In the genomic region with DNA sequence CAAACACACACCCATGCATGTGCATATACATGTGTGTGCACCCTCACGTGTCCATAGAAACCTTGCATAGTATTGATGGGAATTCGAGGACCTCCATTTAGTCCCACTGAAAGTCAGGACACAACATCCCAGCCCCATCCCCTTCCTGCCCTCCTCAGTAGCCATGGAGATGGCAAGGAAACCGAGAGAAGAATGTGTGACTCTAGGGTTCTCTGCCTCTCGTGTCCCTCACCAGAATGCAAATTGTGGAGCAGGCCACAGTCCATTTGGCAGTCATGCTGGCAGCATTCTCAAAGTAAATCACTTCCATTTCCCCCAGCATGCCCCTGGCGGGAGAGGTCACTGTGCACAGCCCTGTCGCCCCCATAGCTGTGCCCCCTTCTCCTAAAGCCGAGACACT, we compare ENCODE assay signal across 20 cellular contexts.
A peak's percentile ranks its signal among the peaks of the same experiment; 100 is the strongest.
DNase-seq lines count a peak whose midpoint lies in the region; ATAC-seq and TF ChIP-seq lines count a peak whose summit lies in the region.
"Had no signal": no experiment of that assay in that cellular context is flagged by ENCODE, and none has a peak within 500 bp of the region (broad histone marks: within the 10 kb centered on the region; RNA-seq: fewer than 3 reads in every experiment).

No MANE protein-coding gene starts in this region.

- intact Hi-C loops in activated T-helper 2 cell treated with anti-CD3 and anti-CD28 coated beads, Interferon-gamma antibody, Interleukin-2, Interleukin-4, amounts not matched to agents 10 μg/mL and 5 μg/mL and 100 μg/mL, durations not matched to agents 14 hours and 24 hours and 36 hours (cut with micrococcal nuclease), result no loop called here

- peaks cover 62% of the 10 kb centered on the region for H3K4me1 Mint-ChIP-seq in brain
- H3K4me1 Mint-ChIP-seq in glutamatergic neuron (ENCODE audit: low read depth, unreplicated experiment), result peaks cover 42% of the 10 kb centered on the region
- peaks cover 13% of the 10 kb centered on the region for H3K4me1 Mint-ChIP-seq in nephron
- H3K4me1 Mint-ChIP-seq in activated T-helper 2 cell treated with anti-CD3 and anti-CD28 coated beads, Interferon-gamma antibody, Interleukin-2, Interleukin-4, amounts not matched to agents 10 μg/mL and 5 μg/mL and 100 μg/mL, durations not matched to agents 14 hours and 24 hours and 36 hours (ENCODE audit: low read depth), result peaks cover 14% of the 10 kb centered on the region

- H3K27me3 Mint-ChIP-seq in brain (no peaks in the 10 kb centered on the region), glutamatergic neuron (ENCODE audit: unreplicated experiment) (peaks cover 3% of the 10 kb centered on the region), nephron (ENCODE audit: low read depth) (peaks cover 16% of the 10 kb centered on the region)
- H3K27me3 Mint-ChIP-seq in activated T-helper 2 cell treated with anti-CD3 and anti-CD28 coated beads, Interferon-gamma antibody, Interleukin-2, Interleukin-4, amounts not matched to agents 10 μg/mL and 5 μg/mL and 100 μg/mL, durations not matched to agents 14 hours and 24 hours and 36 hours (ENCODE audit: low read depth), result no peaks in the 10 kb centered on the region

- DNase-seq in Ammon's horn (ENCODE audit: low spot score), result peak; percentile 70
- no peak for DNase-seq in glutamatergic neuron
- no peak for DNase-seq in activated T-helper 2 cell treated with anti-CD3 and anti-CD28 coated beads, Interferon-gamma antibody, Interleukin-2, Interleukin-4, amounts not matched to agents 10 μg/mL and 5 μg/mL and 100 μg/mL, durations not matched to agents 14 hours and 24 hours and 36 hours (ENCODE audit: low spot score)
- DNase-seq in middle frontal gyrus (ENCODE audit: extremely low spot score, low spot score), result no peak
- DNase-seq: 8988T; Calu3; CD8-positive, alpha-beta memory T cell; DMS153; NCI-H1436; NCI-H1930; NCI-H2227 treated with DMSO at 0.1 percent for 48 hours; NCI-H510A; NCI-H748 treated with DMSO at 0.1 percent for 48 hours; SHP77 treated with DMSO at 0.1 percent for 48 hours had no signal

- H3K27ac Mint-ChIP-seq in brain (peak overlapping the region in 4 of 5 experiments; percentile 41 to 96 (median 96)), glutamatergic neuron (ENCODE audit: unreplicated experiment) (peak overlapping the region; percentile 57), nephron (peak overlapping the region in 2 of 3 experiments; percentile 4 to 33)
- H3K27ac Mint-ChIP-seq in activated T-helper 2 cell treated with anti-CD3 and anti-CD28 coated beads, Interferon-gamma antibody, Interleukin-2, Interleukin-4, amounts not matched to agents 10 μg/mL and 5 μg/mL and 100 μg/mL, durations not matched to agents 14 hours and 24 hours and 36 hours, result no peak overlapping the region
- H3K27ac Mint-ChIP-seq: CD8-positive, alpha-beta memory T cell had no signal

- peaks cover 16 to 30% (median 26%) of the 10 kb centered on the region in 5 experiments for H3K9me3 Mint-ChIP-seq in brain
- H3K9me3 Mint-ChIP-seq in glutamatergic neuron (ENCODE audit: unreplicated experiment), result peaks cover 7% of the 10 kb centered on the region
- H3K9me3 Mint-ChIP-seq in nephron, result peaks cover 21% of the 10 kb centered on the region
- H3K9me3 Mint-ChIP-seq in activated T-helper 2 cell treated with anti-CD3 and anti-CD28 coated beads, Interferon-gamma antibody, Interleukin-2, Interleukin-4, amounts not matched to agents 10 μg/mL and 5 μg/mL and 100 μg/mL, durations not matched to agents 14 hours and 24 hours and 36 hours, result peaks cover 11% of the 10 kb centered on the region

- peak overlapping the region in 1 of 5 experiments; percentile 5 for H3K4me3 Mint-ChIP-seq in brain
- H3K4me3 Mint-ChIP-seq in glutamatergic neuron (ENCODE audit: unreplicated experiment), result no peak overlapping the region
- no peak overlapping the region for H3K4me3 Mint-ChIP-seq in nephron
- H3K4me3 Mint-ChIP-seq in activated T-helper 2 cell treated with anti-CD3 and anti-CD28 coated beads, Interferon-gamma antibody, Interleukin-2, Interleukin-4, amounts not matched to agents 10 μg/mL and 5 μg/mL and 100 μg/mL, durations not matched to agents 14 hours and 24 hours and 36 hours (ENCODE audit: low read depth), result no peak overlapping the region
- H3K4me3 Mint-ChIP-seq: CD8-positive, alpha-beta memory T cell had no signal

- no peak for TF ChIP-seq CTCF in brain (conservative IDR thresholded peaks at IDR 0.05)
- TF ChIP-seq CTCF in glutamatergic neuron (IDR thresholded peaks at IDR 0.05; ENCODE audit: partially characterized antibody, unreplicated experiment), result no peak
- no peak for TF ChIP-seq CTCF in nephron (IDR thresholded peaks at IDR 0.05; ENCODE audit: unreplicated experiment in 3 of 3)

- H3K36me3 Mint-ChIP-seq in brain (peaks cover 43% of the 10 kb centered on the region), glutamatergic neuron (ENCODE audit: unreplicated experiment) (peaks cover 20% of the 10 kb centered on the region), nephron (ENCODE audit: low read depth) (peaks cover 44% of the 10 kb centered on the region)
- H3K36me3 Mint-ChIP-seq in activated T-helper 2 cell treated with anti-CD3 and anti-CD28 coated beads, Interferon-gamma antibody, Interleukin-2, Interleukin-4, amounts not matched to agents 10 μg/mL and 5 μg/mL and 100 μg/mL, durations not matched to agents 14 hours and 24 hours and 36 hours (ENCODE audit: low read depth), result peaks cover 48% of the 10 kb centered on the region

- ATAC-seq in HG02884 (IDR thresholded peaks at IDR 0.05; ENCODE audit: unreplicated experiment) (no peak), HG02763 (IDR thresholded peaks at IDR 0.05; ENCODE audit: unreplicated experiment) (no peak)
- ATAC-seq: HCT116, K562 had no signal
